Comparison of ENCODE assay signal across 2 cellular contexts in genomic region chr5:5398046-5398445, GRCh38.
TF ChIP-seq lines count a peak whose summit lies in the region.

No MANE protein-coding gene starts in this region.

TF ChIP-seq in HCT116, 20 proteins besides CTCF, POLR2A, EP300 and RAD21:
- TF ChIP-seq SRF (IDR thresholded peaks at IDR 0.05; ENCODE audit: low read depth) (no peak), TCF7L2 (IDR thresholded peaks at IDR 0.05; ENCODE audit: borderline replicate concordance, extremely low read depth, insufficient read depth, insufficient read length) (no peak), SP1 (IDR thresholded peaks at IDR 0.05; ENCODE audit: low read depth) (no peak), SIN3A (IDR thresholded peaks at IDR 0.05; ENCODE audit: low read depth) (no peak), POLR2AphosphoS5 (IDR thresholded peaks at IDR 0.05; ENCODE audit: low read depth, low read length) (no peak)

TF ChIP-seq in K562, 482 proteins besides CTCF, POLR2A, EP300 and RAD21:
- TF ChIP-seq ZNF134 (CRISPR knock-in tag; conservative IDR thresholded peaks at IDR 0.05) (0 out of 2 replicates have a peak, but pooled peaks have one; percentile 37), ZBTB34 (CRISPR knock-in tag; IDR thresholded peaks at IDR 0.05) (no peak)
